In genomic region chr6:148345176-148345575, GRCh38 we compare ENCODE assay signal across 2 cellular contexts.
TF ChIP-seq lines count a peak whose summit lies in the region.

No MANE protein-coding gene starts in this region.

TF ChIP-seq in SK-N-SH, 30 proteins besides CTCF, POLR2A, EP300 and RAD21 (continued from another document):
- TF ChIP-seq REST (IDR thresholded peaks at IDR 0.05; ENCODE audit: low read depth, low read length) (no peak), RFX5 (IDR thresholded peaks at IDR 0.05; ENCODE audit: low read length) (no peak), IRF3 (IDR thresholded peaks at IDR 0.05; ENCODE audit: low read depth, low read length) (no peak), TAF1 (IDR thresholded peaks at IDR 0.05; ENCODE audit: borderline replicate concordance, low read depth, low read length) (no peak), TEAD4 (IDR thresholded peaks at IDR 0.05; ENCODE audit: borderline replicate concordance, insufficient read depth) (no peak), MEF2A (IDR thresholded peaks at IDR 0.05; ENCODE audit: borderline replicate concordance, low read depth) (no peak), MXI1 (IDR thresholded peaks at IDR 0.05; ENCODE audit: low read depth, low read length) (no peak), ELF1 (IDR thresholded peaks at IDR 0.05) (no peak), MAX (IDR thresholded peaks at IDR 0.05; ENCODE audit: low read depth) (no peak), JUND (IDR thresholded peaks at IDR 0.05) (no peak), SIN3A (IDR thresholded peaks at IDR 0.05; ENCODE audit: borderline replicate concordance, low read depth, low read length) (no peak)

TF ChIP-seq in SK-N-SH treated with all-trans-retinoic acid at 6 μM for 48 hours, 23 proteins besides CTCF, POLR2A, EP300 and RAD21 (continued from another document):
- TF ChIP-seq GLIS3 (CRISPR knock-in tag; IDR thresholded peaks at IDR 0.05) = no peak
- no peak for TF ChIP-seq CSRNP3 (CRISPR knock-in tag; IDR thresholded peaks at IDR 0.05)
- TF ChIP-seq ZC3H10 (CRISPR knock-in tag; IDR thresholded peaks at IDR 0.05) = no peak
- TF ChIP-seq ESRRG (CRISPR knock-in tag; IDR thresholded peaks at IDR 0.05) = no peak
- no peak for TF ChIP-seq TOX (CRISPR knock-in tag; IDR thresholded peaks at IDR 0.05; ENCODE audit: borderline replicate concordance)
- TF ChIP-seq ARNTL (CRISPR knock-in tag; IDR thresholded peaks at IDR 0.05; ENCODE audit: borderline replicate concordance, low read depth) = no peak
- no peak for TF ChIP-seq BACH2 (CRISPR knock-in tag; IDR thresholded peaks at IDR 0.05; ENCODE audit: borderline replicate concordance)
- TF ChIP-seq OSR1 (CRISPR knock-in tag; IDR thresholded peaks at IDR 0.05) = no peak
- TF ChIP-seq RARB (CRISPR knock-in tag; IDR thresholded peaks at IDR 0.05) = no peak
TF ChIP-seq in SK-N-SH treated with all-trans-retinoic acid at 6 μM for 48 hours: peak in this region for 0.
